ENCODE assay signal across 15 cellular contexts in genomic region chr15:98888839-98889479, GRCh38.
DNase-seq lines count a peak whose midpoint lies in the region; ATAC-seq and TF ChIP-seq lines count a peak whose summit lies in the region.
"Had no signal": no experiment of that assay in that cellular context is flagged by ENCODE, and none has a peak within 500 bp of the region (broad histone marks: within the 10 kb centered on the region; RNA-seq: fewer than 3 reads in every experiment).

No MANE protein-coding gene starts in this region.

- peak; percentile 64 for ATAC-seq in memory B cell (ENCODE audit: low read depth)
- ATAC-seq in GM18861 (IDR thresholded peaks at IDR 0.05; ENCODE audit: unreplicated experiment) = no peak
- ATAC-seq in HG02870 (IDR thresholded peaks at IDR 0.05; ENCODE audit: unreplicated experiment) = no peak
- ATAC-seq: left lobe of liver had no signal

- H3K4me3 Mint-ChIP-seq in memory B cell = no peak overlapping the region
- no peak overlapping the region for H3K4me3 Mint-ChIP-seq in immature natural killer cell
- H3K4me3 Mint-ChIP-seq: brain had no signal

- H3K27me3 ChIP-seq in MG63 = no peaks in the 10 kb centered on the region
- H3K27me3 ChIP-seq: esophagus squamous epithelium, ovary, suprapubic skin had no signal

- no peak overlapping the region for H3K27ac Mint-ChIP-seq in memory B cell
- no peak overlapping the region for H3K27ac Mint-ChIP-seq in immature natural killer cell
- H3K27ac Mint-ChIP-seq: brain had no signal

- DNase-seq in DMS53 treated with DMSO at 0.1 percent for 48 hours (lab: John Stamatoyannopoulos, UW; ENCODE audit: unreplicated experiment) = peak; percentile 2
- peak; percentile 51 for DNase-seq in MG63
- peak; percentile 68 to 75 for DNase-seq in cardiac fibroblast (ENCODE audit: low read depth in 2 of 2)
- no peak for DNase-seq in memory B cell (ENCODE audit: low spot score in 2 of 2)
- DNase-seq in immature natural killer cell = no peak
- no peak for DNase-seq in stimulated activated naive CD4-positive, alpha-beta T cell treated with Interleukin-2 at 50 U/mL for 16 hours (lab: John Stamatoyannopoulos, UW)
- DNase-seq: esophagus squamous epithelium; NCI-H1436 treated with DMSO at 0.1 percent for 48 hours; NK-92 treated with Interleukin-12 subunit alpha and Interleukin-12 subunit beta, amount 100 ng/mL, for 24 hours; ovary had no signal

- peaks cover 11% of the 10 kb centered on the region for H3K4me1 Mint-ChIP-seq in memory B cell
- H3K4me1 Mint-ChIP-seq in immature natural killer cell = peaks cover 0 to 2% of the 10 kb centered on the region in 2 donors

- H3K9me3 Mint-ChIP-seq in memory B cell (no peaks in the 10 kb centered on the region), immature natural killer cell (no peaks in the 10 kb centered on the region)
- H3K9me3 Mint-ChIP-seq: brain had no signal

- H3K36me3 ChIP-seq in MG63 = no peaks in the 10 kb centered on the region
- H3K36me3 ChIP-seq: ovary had no signal

- H3K36me3 Mint-ChIP-seq in memory B cell (peaks cover 1% of the 10 kb centered on the region), immature natural killer cell (peaks cover 0 to 10% (median 5%) of the 10 kb centered on the region in 3 donors)

- H3K4me3 ChIP-seq in MG63 (no peak overlapping the region), cardiac fibroblast (replicated peaks in 1 of 2; ENCODE audit: low read depth in 2 of 2, low read length in 2 of 2) (no peak overlapping the region)
- H3K4me3 ChIP-seq: esophagus squamous epithelium, ovary, suprapubic skin had no signal

- H3K9me3 ChIP-seq in MG63 = no peaks in the 10 kb centered on the region
- H3K9me3 ChIP-seq: esophagus squamous epithelium, ovary, suprapubic skin had no signal

- no peak for TF ChIP-seq CTCF in cardiac fibroblast (IDR thresholded peaks at IDR 0.05; ENCODE audit: low read depth, low read length)

- peaks cover 3% of the 10 kb centered on the region for H3K27me3 Mint-ChIP-seq in memory B cell
- H3K27me3 Mint-ChIP-seq in immature natural killer cell (ENCODE audit: low read depth in 3 of 3) = peaks cover 0 to 2% (median 2%) of the 10 kb centered on the region in 3 donors
- H3K27me3 Mint-ChIP-seq: brain had no signal

Comparison
In these comparisons a context has a peak if more than half of its experiments do, and no peak if none do; other contexts are left out.
1. DNase-seq: peak in DMS53 treated with DMSO at 0.1 percent for 48 hours (single experiment), MG63 (single experiment) and cardiac fibroblast (2 of 2); none in memory B cell (0 of 2), immature natural killer cell (0 of 3) and stimulated activated naive CD4-positive, alpha-beta T cell treated with Interleukin-2 at 50 U/mL for 16 hours (single experiment).